Comparison of ENCODE assay signal across 18 cellular contexts in the genomic region with DNA sequence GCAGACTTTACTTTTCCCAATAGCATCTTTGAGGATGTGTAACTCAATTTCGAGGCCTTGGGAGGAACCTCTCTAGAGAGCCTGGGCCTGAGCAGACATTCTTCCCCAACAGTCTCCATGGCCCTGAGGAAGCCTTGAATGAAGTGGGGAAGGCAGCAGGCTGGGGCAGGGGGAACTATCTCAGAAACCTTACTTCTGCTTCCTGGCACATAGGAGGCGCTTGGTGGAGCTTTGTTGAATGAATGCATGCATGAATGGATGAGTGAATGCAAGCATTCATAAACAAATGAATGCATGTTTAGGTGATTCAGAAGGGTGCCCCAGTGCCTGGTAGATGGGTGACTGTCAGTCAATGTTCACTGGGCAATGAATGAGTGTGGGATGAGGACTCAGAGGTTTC. TPM values are rescaled to one million over a fixed set of nuclear protein-coding genes. Genes with fewer than 3 reads are reported as not detected.
DNase-seq lines count a peak whose midpoint lies in the region; ATAC-seq, FAIRE-seq and TF ChIP-seq lines count a peak whose summit lies in the region.
"Had no signal": no experiment of that assay in that cellular context is flagged by ENCODE, and none has a peak within 500 bp of the region (broad histone marks: within the 10 kb centered on the region; RNA-seq: fewer than 3 reads in every experiment).

No MANE protein-coding gene starts in this region.

- no peak for TF ChIP-seq POLR2A in right lobe of liver (IDR thresholded peaks at IDR 0.05)
- TF ChIP-seq POLR2A in HepG2 (IDR thresholded peaks at IDR 0.05; ENCODE audit: insufficient read depth in 1 of 2, low read depth in 2 of 2, low read length in 2 of 2): no peak

- intact Hi-C loops in right lobe of liver (cut with DNase I): no loop called here
- intact Hi-C loops in HepG2 (cut with micrococcal nuclease; ENCODE audit: unreplicated experiment): no loop called here
- intact Hi-C loops in PC-3 (cut with micrococcal nuclease): no loop called here
- intact Hi-C loops in natural killer cell (cut with micrococcal nuclease): no loop called here

- H3K36me3 Mint-ChIP-seq in natural killer cell (no peaks in the 10 kb centered on the region), T-helper 17 cell (ENCODE audit: low read depth) (no peaks in the 10 kb centered on the region), T-cell (no peaks in the 10 kb centered on the region)

- DNase-seq in right lobe of liver (no peak), HepG2 (ENCODE audit: low spot score) (no peak), PC-3 (no peak), kidney tubule cell (ENCODE audit: low spot score) (peak; percentile 59), NCI-H446 treated with DMSO at 0.1 percent for 48 hours (lab: John Stamatoyannopoulos, UW) (no peak), natural killer cell (no peak), T-helper 17 cell (no peak), T-cell (no peak)
- DNase-seq: colonic mucosa; GF-D8; Kasumi-1; stimulated activated CD4-positive, alpha-beta T cell treated with anti-CD3 and anti-CD28 coated beads, Interleukin-4, amount 100 ng/mL, for 1 hour; stimulated activated naive CD4-positive, alpha-beta T cell treated with Interleukin-2 at 50 U/mL for 16 hours; T1000 had no signal

- H3K27me3 ChIP-seq in right lobe of liver (no peaks in the 10 kb centered on the region), HepG2 (ENCODE audit: control insufficient read depth in 1 of 2, insufficient read depth in 2 of 2, low read length in 2 of 2) (peaks cover 0 to 9% of the 10 kb centered on the region in 2 experiments; a peak in 1 of 5 replicates), PC-3 (ENCODE audit: low read length) (no peaks in the 10 kb centered on the region)
- H3K27me3 ChIP-seq: adrenal gland, colonic mucosa, Peyer's patch had no signal

- FAIRE-seq in HepG2 (lab: Jason Lieb, UNC): no peak

- no TSS peak for BruUV-seq in HepG2 (replicated peaks; lab: Mats Ljungman, UMichigan)
- BruUV-seq in PC-3 (replicated peaks; lab: Mats Ljungman, UMichigan): no TSS peak

- H3K9me3 ChIP-seq in right lobe of liver: no peaks in the 10 kb centered on the region
- H3K9me3 ChIP-seq in HepG2 (ENCODE audit: low read length): no peaks in the 10 kb centered on the region
- H3K9me3 ChIP-seq in PC-3 (ENCODE audit: low read length): no peaks in the 10 kb centered on the region
- H3K9me3 ChIP-seq in T-helper 17 cell (ENCODE audit: control insufficient read depth, low read length, poor library complexity, severe bottlenecking): no peaks in the 10 kb centered on the region
- H3K9me3 ChIP-seq: adrenal gland, colonic mucosa, Peyer's patch, prostate gland had no signal

- no peaks in the 10 kb centered on the region for H3K79me2 ChIP-seq in HepG2 (ENCODE audit: insufficient read depth, low read length)
- H3K79me2 ChIP-seq in PC-3 (ENCODE audit: low read length): no peaks in the 10 kb centered on the region

- no peaks in the 10 kb centered on the region for H3F3A ChIP-seq in PC-3 (ENCODE audit: low read length, unreplicated experiment)

- CTCF ChIA-PET in HepG2 (lab: Yijun Ruan, JAX; ENCODE audit: low intra/inter-chr PET ratio, low total read pairs) (no interaction called here), PC-3 (lab: Charles Lee) (interaction anchor here (2.3 kb wide), 1 partner anchor 30 kb away, joined by 9 read pairs; no protein-coding TSS in a partner anchor), T-cell (lab: Charles Lee) (no interaction called here)

- H3K4me1 ChIP-seq in right lobe of liver: no peaks in the 10 kb centered on the region
- no peaks in the 10 kb centered on the region for H3K4me1 ChIP-seq in HepG2 (ENCODE audit: insufficient read depth, low read length)
- peaks cover 44% of the 10 kb centered on the region for H3K4me1 ChIP-seq in PC-3 (ENCODE audit: insufficient read depth, low read length)
- H3K4me1 ChIP-seq: colonic mucosa, Peyer's patch, prostate gland had no signal

- H3K27ac ChIP-seq in right lobe of liver (no peak overlapping the region), HepG2 (ENCODE audit: extremely low read length, insufficient read depth, low read length) (no peak overlapping the region), PC-3 (ENCODE audit: low read length) (peak overlapping the region; percentile 52)
- H3K27ac ChIP-seq: C4-2B, colonic mucosa, prostate gland had no signal

- no peak overlapping the region for H2AFZ ChIP-seq in HepG2 (ENCODE audit: low read length)
- H2AFZ ChIP-seq in PC-3 (ENCODE audit: low read length): no peak overlapping the region

- H3K9ac ChIP-seq in HepG2 (ENCODE audit: insufficient read depth, low read depth, low read length) (no peak overlapping the region), PC-3 (ENCODE audit: low read length) (no peak overlapping the region)

- POLR2A ChIA-PET in HepG2 (lab: Yijun Ruan, JAX): no interaction called here
- POLR2A ChIA-PET in PC-3 (lab: Charles Lee; ENCODE audit: unreplicated experiment): no interaction called here
- POLR2A ChIA-PET in T-cell (lab: Charles Lee): no interaction called here

- WGBS in right lobe of liver (ENCODE audit: insufficient coverage, low coverage, low lambda C conversion rate, missing lambda C conversion rate): 33% methylated on average over 1 of the region's 2 CpGs
- WGBS in HepG2 (ENCODE audit: low lambda C conversion rate): 71% methylated on average over 1 of the region's 2 CpGs

- H3K27me3 Mint-ChIP-seq in natural killer cell (ENCODE audit: low read depth in 2 of 2) (no peaks in the 10 kb centered on the region), T-helper 17 cell (peaks cover 1% of the 10 kb centered on the region), T-cell (no peaks in the 10 kb centered on the region)

- H3K4me2 ChIP-seq in HepG2 (ENCODE audit: low read depth, low read length) (no peak overlapping the region), PC-3 (ENCODE audit: low read length) (peak overlapping the region; percentile 46)

- in situ Hi-C loops in HepG2 (cut with HindIII; ENCODE audit: extremely low pct_ligation_motif_present, low pct_unique_long_range_greater_than_20kb): no loop called here

- TF ChIP-seq CTCF in right lobe of liver (IDR thresholded peaks at IDR 0.05) (no peak), HepG2 (CRISPR knock-in tag; IDR thresholded peaks at IDR 0.05) (no peak), PC-3 (conservative IDR thresholded peaks at IDR 0.05; ENCODE audit: low read depth, low read length) (no peak), natural killer cell (IDR thresholded peaks at IDR 0.05) (no peak)

- no peak overlapping the region for H3K4me3 Mint-ChIP-seq in natural killer cell
- no peak overlapping the region for H3K4me3 Mint-ChIP-seq in T-helper 17 cell
- no peak overlapping the region for H3K4me3 Mint-ChIP-seq in T-cell

- no peak for TF ChIP-seq RAD21 in HepG2 (CRISPR knock-in tag; IDR thresholded peaks at IDR 0.05)

- ATAC-seq in right lobe of liver (peak; percentile 18 to 64 (median 46)), HepG2 (no peak), PC-3 (no peak), natural killer cell (no peak), T-helper 17 cell (no peak), T-cell (replicated peaks in 1 of 4) (no peak)

- H3K36me3 ChIP-seq in right lobe of liver (no peaks in the 10 kb centered on the region), HepG2 (replicated peaks in 1 of 2; ENCODE audit: control insufficient read depth in 1 of 2, insufficient read depth in 2 of 2, low read length in 2 of 2) (no peaks in the 10 kb centered on the region), PC-3 (ENCODE audit: low read depth, low read length) (no peaks in the 10 kb centered on the region)
- H3K36me3 ChIP-seq: adrenal gland, colonic mucosa, Peyer's patch, prostate gland had no signal

- H4K20me1 ChIP-seq in HepG2 (ENCODE audit: insufficient read depth, low read length): no peaks in the 10 kb centered on the region
- H4K20me1 ChIP-seq in PC-3 (ENCODE audit: low read length): no peaks in the 10 kb centered on the region

- TF ChIP-seq EP300 in HepG2 (IDR thresholded peaks at IDR 0.05; ENCODE audit: low read depth in 2 of 2, low read length in 2 of 2) (no peak), HepG2 (CRISPR knock-in tag; IDR thresholded peaks at IDR 0.05; ENCODE audit: borderline replicate concordance) (no peak)

- H3K4me3 ChIP-seq in right lobe of liver: no peak overlapping the region
- no peak overlapping the region for H3K4me3 ChIP-seq in HepG2 (replicated peaks in 1 of 3; ENCODE audit: insufficient read depth in 1 of 3, low read depth in 2 of 3, low read length in 3 of 3)
- H3K4me3 ChIP-seq in PC-3 (ENCODE audit: low read length): no peak overlapping the region
- H3K4me3 ChIP-seq: adrenal gland, colonic mucosa, Peyer's patch, prostate gland had no signal

- H3K9me2 ChIP-seq in PC-3 (replicated peaks; ENCODE audit: low read length): no peaks in the 10 kb centered on the region

- H3K27ac Mint-ChIP-seq in natural killer cell (no peak overlapping the region), T-helper 17 cell (no peak overlapping the region), T-cell (no peak overlapping the region)

- H3K9me3 Mint-ChIP-seq in natural killer cell: no peaks in the 10 kb centered on the region
- peaks cover 0 to 4% (median 3%) of the 10 kb centered on the region in 3 donors for H3K9me3 Mint-ChIP-seq in T-cell

- no peaks in the 10 kb centered on the region for H3K4me1 Mint-ChIP-seq in natural killer cell
- no peaks in the 10 kb centered on the region for H3K4me1 Mint-ChIP-seq in T-helper 17 cell
- H3K4me1 Mint-ChIP-seq in T-cell: no peaks in the 10 kb centered on the region

RNA-seq across cellular contexts. Expression of gene GALNT16, which starts 58.3 kb away (rescaled TPM):
- total RNA-seq in right lobe of liver (1 to 10 TPM in 3 of 6 experiments, under 1 TPM in 3; 0.37 to 1.7 (median 0.94) TPM), HepG2 (2016; rRNA removed; fragmentation: Illumina TruSeq; extraction: Trizol) (0.36 and 0.82 TPM in 2 replicates), PC-3 (2014; rRNA removed) (0.17 and 0.33 TPM in 2 replicates), natural killer cell (not detected), T-helper 17 cell (under 1 TPM; 0.05 TPM), T-cell (under 1 TPM in 2 of 5 donors, not detected in 3; 0.13 to 0.46 TPM)
- 0.10 and 0.18 TPM in 2 replicates for total RNA-seq in HepG2 (2016; cell fraction: cytosol; rRNA removed; fragmentation: Illumina TruSeq; extraction: Trizol; ENCODE audit: low read depth)
- 0.40 and 1.1 TPM in 2 replicates for total RNA-seq in HepG2 (2016; cell fraction: insoluble cytoplasmic fraction; rRNA removed; fragmentation: Illumina TruSeq; extraction: Trizol)
- 0.28 and 0.68 TPM in 2 replicates for total RNA-seq in HepG2 (2016; cell fraction: membrane; rRNA removed; fragmentation: Illumina TruSeq; extraction: Trizol)
- total RNA-seq in HepG2 (2016; cell fraction: nucleus; rRNA removed; fragmentation: Illumina TruSeq; extraction: Trizol): 1.3 and 1.6 TPM in 2 replicates
- polyA plus RNA-seq in HepG2 (2011; rRNA removed): 0.54 and 0.55 TPM in 2 replicates
- 0.42 and 0.63 TPM in 2 replicates for polyA plus RNA-seq in HepG2 (2011; cell fraction: cytosol; rRNA removed)
- 0.72 and 0.73 TPM in 2 replicates for polyA plus RNA-seq in HepG2 (2011; cell fraction: nucleus; rRNA removed)
- polyA plus RNA-seq in HepG2 (2012): 0.20 and 0.39 TPM in 2 replicates
- 0.09 and 0.34 TPM in 2 replicates for polyA plus RNA-seq in HepG2 (2016; cell fraction: cytosol; fragmentation: Illumina TruSeq; extraction: Trizol; ENCODE audit: low read depth)
- 0.35 and 0.51 TPM in 2 replicates for polyA plus RNA-seq in HepG2 (2016; cell fraction: insoluble cytoplasmic fraction; fragmentation: Illumina TruSeq; extraction: Trizol; ENCODE audit: low read depth)
- 0.32 and 0.44 TPM in 2 replicates for polyA plus RNA-seq in HepG2 (2016; cell fraction: membrane; fragmentation: Illumina TruSeq; extraction: Trizol; ENCODE audit: low read depth)
- 2.8 and 3.3 TPM in 2 replicates for polyA plus RNA-seq in HepG2 (2016; cell fraction: nucleus; fragmentation: Illumina TruSeq; extraction: Trizol; ENCODE audit: insufficient read depth, low read depth)
- 0.90 TPM in 1 of 2 replicates, not detected in the other for polyA minus RNA-seq in HepG2 (2011; rRNA and poly(A)+ RNA removed; ENCODE audit: low replicate concordance)
- polyA minus RNA-seq in HepG2 (2011; cell fraction: cytosol; rRNA and poly(A)+ RNA removed): 0.30 and 0.44 TPM in 2 replicates
- polyA minus RNA-seq in HepG2 (2011; cell fraction: nucleus; rRNA and poly(A)+ RNA removed): 0.13 TPM in 1 of 2 replicates, not detected in the other

Comparison
In these comparisons a context has a peak if more than half of its experiments do, and no peak if none do; other contexts are left out.
1. ATAC-seq: peak in right lobe of liver (4 of 4); none in HepG2 (single experiment), PC-3 (single experiment), natural killer cell (0 of 3), T-helper 17 cell (single experiment) and T-cell (0 of 4).